Comparison of ENCODE assay signal across 22 cellular contexts in the genomic region with DNA sequence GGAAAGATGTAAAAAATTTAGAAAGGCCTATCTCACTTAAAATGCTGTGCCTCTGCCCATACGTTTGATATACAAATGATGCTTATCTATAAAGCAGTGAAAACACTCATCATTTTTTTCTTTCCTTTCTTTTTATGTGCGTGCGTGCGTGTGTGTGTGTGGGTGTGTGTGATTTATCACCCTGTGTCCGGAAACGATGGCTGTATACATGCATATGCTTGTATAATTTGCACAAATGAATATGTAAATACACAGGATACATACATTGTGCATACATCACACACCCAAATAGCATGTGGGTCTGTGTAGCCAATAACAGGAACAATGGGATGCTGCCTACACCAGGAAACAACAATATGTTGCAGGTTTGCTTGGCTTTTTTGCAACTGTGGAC.
"Had no signal": no experiment of that assay in that cellular context is flagged by ENCODE, and none has a peak within 500 bp of the region (broad histone marks: within the 10 kb centered on the region; RNA-seq: fewer than 3 reads in every experiment).

No MANE protein-coding gene starts in this region.

- H3K27ac Mint-ChIP-seq: activated CD4-positive, alpha-beta T cell treated with anti-CD3 and anti-CD28 coated beads for 36 hours; activated CD4-positive, alpha-beta T cell treated with anti-CD3 and anti-CD28 coated beads, Interleukin-2, amount 10 ng/mL, durations not matched to agents 7 days and 5 days; activated CD8-positive, alpha-beta memory T cell treated with anti-CD3 and anti-CD28 coated beads, Interleukin-2, amount 10 ng/mL, durations not matched to agents 7 days and 5 days; activated naive CD4-positive, alpha-beta T cell treated with anti-CD3 and anti-CD28 coated beads, Interleukin-2, amount 50 U/mL, for 24 hours; activated naive CD8-positive, alpha-beta T cell treated with anti-CD3 and anti-CD28 coated beads, Interleukin-2, amount 10 ng/mL, durations not matched to agents 7 days and 5 days; IgD-negative memory B cell had no signal

- DNase-seq: activated CD4-positive, alpha-beta T cell treated with anti-CD3 and anti-CD28 coated beads, Interleukin-2, amount 10 ng/mL, durations not matched to agents 7 days and 5 days; activated CD4-positive, alpha-beta T cell treated with anti-CD3 and anti-CD28 coated beads, Interleukin-2, amount 50 U/mL, for 48 hours; activated CD8-positive, alpha-beta memory T cell treated with anti-CD3 and anti-CD28 coated beads for 24 hours; activated CD8-positive, alpha-beta memory T cell treated with anti-CD3 and anti-CD28 coated beads, Interleukin-2, amount 10 ng/mL, durations not matched to agents 7 days and 5 days; activated CD8-positive, alpha-beta memory T cell treated with anti-CD3 and anti-CD28 coated beads, Interleukin-2, amount 50 U/mL, for 48 hours; activated effector memory CD4-positive, alpha-beta T cell treated with Interleukin-2 at 50 U/mL for 16 hours; activated naive CD8-positive, alpha-beta T cell treated with anti-CD3 and anti-CD28 coated beads, Interleukin-2, amount 10 ng/mL, durations not matched to agents 7 days and 5 days; activated T-cell treated with anti-CD3 and anti-CD28 coated beads, Interleukin-2, amount 50 U/mL, for 48 hours; amygdala; Karpas-422; KBM-7; NCI-H1048; NCI-H1436; NCI-H1694; NCI-H1930; NCI-H446 treated with DMSO at 0.1 percent for 48 hours; NCI-H748 treated with DMSO at 0.1 percent for 48 hours; SHP77; T1000 had no signal

- H3K36me3 Mint-ChIP-seq: activated CD8-positive, alpha-beta memory T cell treated with anti-CD3 and anti-CD28 coated beads, Interleukin-2, amount 10 ng/mL, durations not matched to agents 7 days and 5 days; activated naive CD4-positive, alpha-beta T cell treated with anti-CD3 and anti-CD28 coated beads, Interleukin-2, amount 50 U/mL, for 24 hours; activated naive CD8-positive, alpha-beta T cell treated with anti-CD3 and anti-CD28 coated beads, Interleukin-2, amount 10 ng/mL, durations not matched to agents 7 days and 5 days; IgD-negative memory B cell had no signal

- H3K4me1 Mint-ChIP-seq: activated CD4-positive, alpha-beta T cell treated with anti-CD3 and anti-CD28 coated beads for 36 hours; activated CD4-positive, alpha-beta T cell treated with anti-CD3 and anti-CD28 coated beads, Interleukin-2, amount 10 ng/mL, durations not matched to agents 7 days and 5 days; activated CD8-positive, alpha-beta memory T cell treated with anti-CD3 and anti-CD28 coated beads, Interleukin-2, amount 10 ng/mL, durations not matched to agents 7 days and 5 days; activated naive CD4-positive, alpha-beta T cell treated with anti-CD3 and anti-CD28 coated beads, Interleukin-2, amount 50 U/mL, for 24 hours; activated naive CD8-positive, alpha-beta T cell treated with anti-CD3 and anti-CD28 coated beads, Interleukin-2, amount 10 ng/mL, durations not matched to agents 7 days and 5 days; IgD-negative memory B cell had no signal

- H3K27me3 Mint-ChIP-seq: activated CD4-positive, alpha-beta T cell treated with anti-CD3 and anti-CD28 coated beads for 36 hours; activated CD8-positive, alpha-beta memory T cell treated with anti-CD3 and anti-CD28 coated beads, Interleukin-2, amount 10 ng/mL, durations not matched to agents 7 days and 5 days; activated naive CD4-positive, alpha-beta T cell treated with anti-CD3 and anti-CD28 coated beads, Interleukin-2, amount 50 U/mL, for 24 hours; IgD-negative memory B cell had no signal

- H3K9me3 Mint-ChIP-seq: activated CD4-positive, alpha-beta T cell treated with anti-CD3 and anti-CD28 coated beads, Interleukin-2, amount 10 ng/mL, durations not matched to agents 7 days and 5 days; activated naive CD4-positive, alpha-beta T cell treated with anti-CD3 and anti-CD28 coated beads, Interleukin-2, amount 50 U/mL, for 24 hours; activated naive CD8-positive, alpha-beta T cell treated with anti-CD3 and anti-CD28 coated beads, Interleukin-2, amount 10 ng/mL, durations not matched to agents 7 days and 5 days had no signal

- ATAC-seq: activated CD4-positive, alpha-beta T cell treated with anti-CD3 and anti-CD28 coated beads for 36 hours; activated CD8-positive, alpha-beta memory T cell treated with anti-CD3 and anti-CD28 coated beads, Interleukin-2, amount 10 ng/mL, durations not matched to agents 7 days and 5 days had no signal

- H3K4me3 Mint-ChIP-seq: activated CD4-positive, alpha-beta T cell treated with anti-CD3 and anti-CD28 coated beads for 36 hours; activated CD4-positive, alpha-beta T cell treated with anti-CD3 and anti-CD28 coated beads, Interleukin-2, amount 10 ng/mL, durations not matched to agents 7 days and 5 days; activated CD8-positive, alpha-beta memory T cell treated with anti-CD3 and anti-CD28 coated beads, Interleukin-2, amount 10 ng/mL, durations not matched to agents 7 days and 5 days; activated naive CD4-positive, alpha-beta T cell treated with anti-CD3 and anti-CD28 coated beads, Interleukin-2, amount 50 U/mL, for 24 hours; activated naive CD8-positive, alpha-beta T cell treated with anti-CD3 and anti-CD28 coated beads, Interleukin-2, amount 10 ng/mL, durations not matched to agents 7 days and 5 days; IgD-negative memory B cell had no signal
